In the genomic region with DNA sequence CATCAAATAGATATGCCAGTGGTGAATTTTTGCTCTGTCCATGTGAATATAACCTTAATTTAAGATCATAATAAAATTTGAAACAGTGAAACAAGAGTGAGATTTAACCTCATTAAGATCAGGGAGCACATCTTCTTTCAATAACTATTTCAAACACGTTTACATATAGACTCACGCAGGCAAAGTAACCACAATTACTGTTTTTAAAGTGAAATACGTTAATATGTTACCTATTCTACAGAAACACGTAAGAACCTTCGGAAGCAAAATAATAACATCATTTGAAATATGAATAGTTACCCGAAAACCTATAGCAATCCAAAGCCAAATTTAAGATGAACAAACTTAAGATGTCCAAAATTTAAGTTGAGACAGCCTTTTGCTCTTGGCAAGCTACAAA, we compare ENCODE assay signal across 14 cellular contexts.
DNase-seq lines count a peak whose midpoint lies in the region; ATAC-seq lines count a peak whose summit lies in the region.
"Had no signal": no experiment of that assay in that cellular context is flagged by ENCODE, and none has a peak within 500 bp of the region (broad histone marks: within the 10 kb centered on the region; RNA-seq: fewer than 3 reads in every experiment).

No MANE protein-coding gene starts in this region.

- H3K27ac Mint-ChIP-seq in activated CD4-positive, alpha-beta T cell treated with anti-CD3 and anti-CD28 coated beads for 36 hours = no peak overlapping the region
- no peak overlapping the region for H3K27ac Mint-ChIP-seq in activated CD4-positive, alpha-beta memory T cell treated with anti-CD3 and anti-CD28 coated beads, Interleukin-2, amount 10 ng/mL, durations not matched to agents 7 days and 5 days

- POLR2A ChIA-PET in activated CD4-positive, alpha-beta T cell treated with anti-CD3 and anti-CD28 coated beads for 36 hours (lab: Charles Lee) = no interaction called here
- POLR2A ChIA-PET in activated CD4-positive, alpha-beta memory T cell treated with anti-CD3 and anti-CD28 coated beads, Interleukin-2, amount 10 ng/mL, durations not matched to agents 7 days and 5 days (lab: Charles Lee) = no interaction called here

- H3K27me3 Mint-ChIP-seq in activated CD4-positive, alpha-beta T cell treated with anti-CD3 and anti-CD28 coated beads for 36 hours = peaks cover 2% of the 10 kb centered on the region
- H3K27me3 Mint-ChIP-seq in activated CD4-positive, alpha-beta memory T cell treated with anti-CD3 and anti-CD28 coated beads, Interleukin-2, amount 10 ng/mL, durations not matched to agents 7 days and 5 days = peaks cover 26% of the 10 kb centered on the region

- peak overlapping the region; percentile 74 for H3K4me3 ChIP-seq in endocrine pancreas (ENCODE audit: control insufficient read depth, insufficient read depth, low read length)
- H3K4me3 ChIP-seq: GM23248, PC-9 had no signal

- DNase-seq in activated CD4-positive, alpha-beta T cell treated with anti-CD3 and anti-CD28 coated beads for 36 hours = no peak
- DNase-seq in NOMO-1 treated with DMSO at 0.1 percent for 48 hours (lab: John Stamatoyannopoulos, UW; ENCODE audit: unreplicated experiment) = no peak
- no peak for DNase-seq in activated CD4-positive, alpha-beta memory T cell treated with anti-CD3 and anti-CD28 coated beads, Interleukin-2, amount 10 ng/mL, durations not matched to agents 7 days and 5 days
- DNase-seq: activated CD4-positive, alpha-beta T cell treated with anti-CD3 and anti-CD28 coated beads, Interleukin-2, amount 50 U/mL, for 48 hours; activated T-cell treated with anti-CD3 and anti-CD28 coated beads, Interleukin-2, amount 50 U/mL, for 72 hours; DMS 273 treated with DMSO at 0.1 percent for 48 hours; GM23248; Karpas-422; PC-9; right cardiac atrium had no signal

- H3K4me1 Mint-ChIP-seq in activated CD4-positive, alpha-beta T cell treated with anti-CD3 and anti-CD28 coated beads for 36 hours = no peaks in the 10 kb centered on the region
- peaks cover 14% of the 10 kb centered on the region for H3K4me1 Mint-ChIP-seq in activated CD4-positive, alpha-beta memory T cell treated with anti-CD3 and anti-CD28 coated beads, Interleukin-2, amount 10 ng/mL, durations not matched to agents 7 days and 5 days

- no peaks in the 10 kb centered on the region for H3K36me3 Mint-ChIP-seq in activated CD4-positive, alpha-beta T cell treated with anti-CD3 and anti-CD28 coated beads for 36 hours (ENCODE audit: low read depth)
- H3K36me3 Mint-ChIP-seq in activated CD4-positive, alpha-beta memory T cell treated with anti-CD3 and anti-CD28 coated beads, Interleukin-2, amount 10 ng/mL, durations not matched to agents 7 days and 5 days (ENCODE audit: low read depth) = no peaks in the 10 kb centered on the region

- H3K4me1 ChIP-seq in endocrine pancreas (ENCODE audit: control insufficient read depth, insufficient read depth, low read length) = no peaks in the 10 kb centered on the region

- no peaks in the 10 kb centered on the region for H3K27me3 ChIP-seq in endocrine pancreas (ENCODE audit: control insufficient read depth, insufficient read depth, low read length)

- H3K36me3 ChIP-seq in endocrine pancreas (ENCODE audit: control insufficient read depth, insufficient read depth, low read length) = no peaks in the 10 kb centered on the region

- H3K4me3 Mint-ChIP-seq in activated CD4-positive, alpha-beta T cell treated with anti-CD3 and anti-CD28 coated beads for 36 hours = no peak overlapping the region
- no peak overlapping the region for H3K4me3 Mint-ChIP-seq in activated CD4-positive, alpha-beta memory T cell treated with anti-CD3 and anti-CD28 coated beads, Interleukin-2, amount 10 ng/mL, durations not matched to agents 7 days and 5 days
- H3K4me3 Mint-ChIP-seq: activated T-cell treated with anti-CD3 and anti-CD28 coated beads, Interleukin-2, amount 50 U/mL, for 72 hours had no signal

- intact Hi-C loops in activated CD4-positive, alpha-beta T cell treated with anti-CD3 and anti-CD28 coated beads for 36 hours (cut with DNase I, micrococcal nuclease) = no loop called here

- ATAC-seq in GM18873 (IDR thresholded peaks at IDR 0.05; ENCODE audit: low FRiP score, unreplicated experiment) = peak; percentile 43
- ATAC-seq in GM21619 (IDR thresholded peaks at IDR 0.05; ENCODE audit: unreplicated experiment) = peak; percentile 52
- peak; percentile 39 for ATAC-seq in HG03135 (IDR thresholded peaks at IDR 0.05; ENCODE audit: unreplicated experiment)
- no peak for ATAC-seq in activated CD4-positive, alpha-beta T cell treated with anti-CD3 and anti-CD28 coated beads for 36 hours
- ATAC-seq: activated T-cell treated with anti-CD3 and anti-CD28 coated beads, Interleukin-2, amount 50 U/mL, for 72 hours; right cardiac atrium had no signal

- CTCF ChIA-PET in activated CD4-positive, alpha-beta T cell treated with anti-CD3 and anti-CD28 coated beads for 36 hours (lab: Charles Lee) = interaction anchor here (2.1 kb wide), 1 partner anchor 13 kb away, joined by 5 read pairs; no protein-coding TSS in a partner anchor
- CTCF ChIA-PET in activated CD4-positive, alpha-beta memory T cell treated with anti-CD3 and anti-CD28 coated beads, Interleukin-2, amount 10 ng/mL, durations not matched to agents 7 days and 5 days (lab: Charles Lee) = no interaction called here

- no peak overlapping the region for H3K9ac ChIP-seq in endocrine pancreas (ENCODE audit: control insufficient read depth, insufficient read depth, low read length)
- H3K9ac ChIP-seq: GM23248 had no signal

- no peaks in the 10 kb centered on the region for H3K9me3 Mint-ChIP-seq in activated CD4-positive, alpha-beta T cell treated with anti-CD3 and anti-CD28 coated beads for 36 hours (ENCODE audit: low read depth)
- H3K9me3 Mint-ChIP-seq in activated CD4-positive, alpha-beta memory T cell treated with anti-CD3 and anti-CD28 coated beads, Interleukin-2, amount 10 ng/mL, durations not matched to agents 7 days and 5 days = no peaks in the 10 kb centered on the region
- H3K9me3 Mint-ChIP-seq: activated T-cell treated with anti-CD3 and anti-CD28 coated beads, Interleukin-2, amount 50 U/mL, for 72 hours had no signal

- no peaks in the 10 kb centered on the region for H3K9me3 ChIP-seq in endocrine pancreas (ENCODE audit: control insufficient read depth, low read length)
